ENCODE assay signal across 13 cellular contexts in genomic region chr16:74521691-74522090, GRCh38.
DNase-seq lines count a peak whose midpoint lies in the region; ATAC-seq and TF ChIP-seq lines count a peak whose summit lies in the region.
"Had no signal": no experiment of that assay in that cellular context is flagged by ENCODE, and none has a peak within 500 bp of the region (broad histone marks: within the 10 kb centered on the region; RNA-seq: fewer than 3 reads in every experiment).

No MANE protein-coding gene starts in this region.

- no peak for ATAC-seq in central memory CD8-positive, alpha-beta T cell (replicated peaks; ENCODE audit: extremely low read depth, poor library complexity, severe bottlenecking)
- no peak for ATAC-seq in GM21825 (IDR thresholded peaks at IDR 0.05; ENCODE audit: unreplicated experiment)
- no peak for ATAC-seq in GM21529 (IDR thresholded peaks at IDR 0.05; ENCODE audit: unreplicated experiment)
- ATAC-seq: effector memory CD8-positive, alpha-beta T cell had no signal

- BruUV-seq in A673 (replicated peaks; lab: Mats Ljungman, UMichigan) = no TSS peak

- H3K9me3 ChIP-seq in A673 (ENCODE audit: low read depth, low read length, poor library complexity, severe bottlenecking) = no peaks in the 10 kb centered on the region
- H3K9me3 ChIP-seq in GM23248 (ENCODE audit: low read depth) = no peaks in the 10 kb centered on the region

- peaks cover 20% of the 10 kb centered on the region for H3K4me1 ChIP-seq in A673 (ENCODE audit: insufficient read depth, low read length, poor library complexity, severe bottlenecking)
- H3K4me1 ChIP-seq in GM23248 (ENCODE audit: insufficient read depth) = peaks cover 11% of the 10 kb centered on the region

- H3K4me2 ChIP-seq in GM23248 (ENCODE audit: unreplicated experiment) = peak overlapping the region; percentile 30

- DNase-seq in A673 (ENCODE audit: low spot score) (peak; percentile 93), GM23248 (peak; percentile 83), kidney glomerular epithelial cell (lab: John Stamatoyannopoulos, UW) (peak; percentile 75), MV-4-11 (lab: John Stamatoyannopoulos, UW) (no peak)
- no peak for DNase-seq in central memory CD8-positive, alpha-beta T cell (ENCODE audit: low spot score in 2 of 2)
- DNase-seq in activated CD4-positive, alpha-beta memory T cell treated with anti-CD3 and anti-CD28 coated beads, Interleukin-2, amount 10 ng/mL, durations not matched to agents 7 days and 5 days = no peak
- DNase-seq: activated CD8-positive, alpha-beta memory T cell treated with anti-CD3 and anti-CD28 coated beads, Interleukin-2, amount 50 U/mL, for 48 hours; CD8-positive, alpha-beta memory T cell; effector memory CD8-positive, alpha-beta T cell; NCI-H345; SW 1271 had no signal

- peak overlapping the region; percentile 6 for H3K27ac Mint-ChIP-seq in central memory CD8-positive, alpha-beta T cell (ENCODE audit: low read depth)
- H3K27ac Mint-ChIP-seq in activated CD4-positive, alpha-beta memory T cell treated with anti-CD3 and anti-CD28 coated beads, Interleukin-2, amount 10 ng/mL, durations not matched to agents 7 days and 5 days = no peak overlapping the region

- H3K27me3 Mint-ChIP-seq in central memory CD8-positive, alpha-beta T cell = no peaks in the 10 kb centered on the region
- H3K27me3 Mint-ChIP-seq in activated CD4-positive, alpha-beta memory T cell treated with anti-CD3 and anti-CD28 coated beads, Interleukin-2, amount 10 ng/mL, durations not matched to agents 7 days and 5 days = no peaks in the 10 kb centered on the region
- H3K27me3 Mint-ChIP-seq: CD8-positive, alpha-beta memory T cell; effector memory CD8-positive, alpha-beta T cell had no signal

- H3K4me3 ChIP-seq in A673 (ENCODE audit: low read depth, low read length, poor library complexity, severe bottlenecking) (no peak overlapping the region), GM23248 (no peak overlapping the region)

- TF ChIP-seq CTCF in A673 (conservative IDR thresholded peaks at IDR 0.05; ENCODE audit: low read depth, low read length) = no peak

- 2 to 4% methylated on average over 4 of the region's 4 CpGs for WGBS in GM23248 (ENCODE audit: low coverage in 1 of 2, low lambda C conversion rate in 2 of 2, missing lambda C conversion rate in 2 of 2), 2 experiments

- peaks cover 20% of the 10 kb centered on the region for H3K4me1 Mint-ChIP-seq in central memory CD8-positive, alpha-beta T cell
- H3K4me1 Mint-ChIP-seq in activated CD4-positive, alpha-beta memory T cell treated with anti-CD3 and anti-CD28 coated beads, Interleukin-2, amount 10 ng/mL, durations not matched to agents 7 days and 5 days = no peaks in the 10 kb centered on the region

- peaks cover 54% of the 10 kb centered on the region for H3K79me2 ChIP-seq in GM23248 (ENCODE audit: insufficient read depth)

- no peak overlapping the region for H3K4me3 Mint-ChIP-seq in central memory CD8-positive, alpha-beta T cell
- H3K4me3 Mint-ChIP-seq in activated CD4-positive, alpha-beta memory T cell treated with anti-CD3 and anti-CD28 coated beads, Interleukin-2, amount 10 ng/mL, durations not matched to agents 7 days and 5 days = no peak overlapping the region
- H3K4me3 Mint-ChIP-seq: CD8-positive, alpha-beta memory T cell; effector memory CD8-positive, alpha-beta T cell had no signal

- no peaks in the 10 kb centered on the region for H4K20me1 ChIP-seq in GM23248 (ENCODE audit: insufficient read depth)

- H3K36me3 ChIP-seq in A673 (ENCODE audit: insufficient read depth, low read length, poor library complexity, severe bottlenecking) = peaks cover 47% of the 10 kb centered on the region
- no peaks in the 10 kb centered on the region for H3K36me3 ChIP-seq in GM23248 (ENCODE audit: low read depth)

- POLR2A ChIA-PET in A673 (lab: Charles Lee; ENCODE audit: low non-redundant PET) = no interaction called here
- POLR2A ChIA-PET in activated CD4-positive, alpha-beta memory T cell treated with anti-CD3 and anti-CD28 coated beads, Interleukin-2, amount 10 ng/mL, durations not matched to agents 7 days and 5 days (lab: Charles Lee) = no interaction called here

- in situ Hi-C loops in GM23248 (cut with MboI) = no loop called here

- peak overlapping the region; percentile 69 for H3K27ac ChIP-seq in A673 (ENCODE audit: low read depth, low read length, poor library complexity, severe bottlenecking)
- H3K27ac ChIP-seq in GM23248 = peak overlapping the region; percentile 56

- H3K9me2 ChIP-seq in GM23248 (ENCODE audit: insufficient read depth) = no peaks in the 10 kb centered on the region

- H3K9me3 Mint-ChIP-seq in central memory CD8-positive, alpha-beta T cell = no peaks in the 10 kb centered on the region
- no peaks in the 10 kb centered on the region for H3K9me3 Mint-ChIP-seq in activated CD4-positive, alpha-beta memory T cell treated with anti-CD3 and anti-CD28 coated beads, Interleukin-2, amount 10 ng/mL, durations not matched to agents 7 days and 5 days
- H3K9me3 Mint-ChIP-seq: effector memory CD8-positive, alpha-beta T cell had no signal

- intact Hi-C loops in A673 (cut with micrococcal nuclease; ENCODE audit: unreplicated experiment) = no loop called here

- H2AFZ ChIP-seq in GM23248 = no peak overlapping the region

- CTCF ChIA-PET in A673 (lab: Charles Lee) = no interaction called here
- CTCF ChIA-PET in activated CD4-positive, alpha-beta memory T cell treated with anti-CD3 and anti-CD28 coated beads, Interleukin-2, amount 10 ng/mL, durations not matched to agents 7 days and 5 days (lab: Charles Lee) = no interaction called here

- peaks cover 30% of the 10 kb centered on the region for H3F3A ChIP-seq in GM23248 (ENCODE audit: insufficient read depth)

- peak overlapping the region; percentile 18; the same call in 1 of the 2 replicates for H3K9ac ChIP-seq in GM23248

- H3K27me3 ChIP-seq in A673 (replicated peaks; ENCODE audit: insufficient read depth, low read depth, low read length, poor library complexity) (no peaks in the 10 kb centered on the region), GM23248 (replicated peaks; ENCODE audit: insufficient read depth) (no peaks in the 10 kb centered on the region)

- H3K36me3 Mint-ChIP-seq in central memory CD8-positive, alpha-beta T cell (ENCODE audit: insufficient read depth) = peaks cover 5% of the 10 kb centered on the region
- H3K36me3 Mint-ChIP-seq in activated CD4-positive, alpha-beta memory T cell treated with anti-CD3 and anti-CD28 coated beads, Interleukin-2, amount 10 ng/mL, durations not matched to agents 7 days and 5 days (ENCODE audit: low read depth) = peaks cover 48% of the 10 kb centered on the region

Comparison
In these comparisons a context has a peak if more than half of its experiments do, and no peak if none do; other contexts are left out.
1. DNase-seq: peak in A673 (single experiment), GM23248 (single experiment) and kidney glomerular epithelial cell (single experiment); none in central memory CD8-positive, alpha-beta T cell (0 of 2), MV-4-11 (single experiment) and activated CD4-positive, alpha-beta memory T cell treated with anti-CD3 and anti-CD28 coated beads, Interleukin-2, amount 10 ng/mL, durations not matched to agents 7 days and 5 days (single experiment).